Comparison of ENCODE assay signal across 35 cellular contexts in genomic region chr17:14014647-14015046, GRCh38. TPM values are rescaled to one million over a fixed set of nuclear protein-coding genes. Genes with fewer than 3 reads are reported as not detected.
DNase-seq lines count a peak whose midpoint lies in the region; ATAC-seq and TF ChIP-seq lines count a peak whose summit lies in the region.
"Had no signal": no experiment of that assay in that cellular context is flagged by ENCODE, and none has a peak within 500 bp of the region (broad histone marks: within the 10 kb centered on the region; RNA-seq: fewer than 3 reads in every experiment).

No MANE protein-coding gene starts in this region.

- H3K4me2 ChIP-seq in mesendoderm (ENCODE audit: low read length), result no peak overlapping the region
- H3K4me2 ChIP-seq: KMS-11, smooth muscle cell had no signal

- ATAC-seq in esophagus mucosa, result peak; percentile 75
- ATAC-seq in heart right ventricle, result no peak
- no peak for ATAC-seq in GM18519 (IDR thresholded peaks at IDR 0.05; ENCODE audit: low FRiP score, unreplicated experiment)
- ATAC-seq: gastrocnemius medialis, left colon had no signal

- CTCF ChIA-PET in A673 (lab: Charles Lee), result no interaction called here

- no CpG with 5 or more reads among the region's 6 CpGs for WGBS in mesendoderm (ENCODE audit: extremely low coverage, insufficient coverage, low lambda C conversion rate)
- WGBS in heart right ventricle, 2 donors, result 68 to 93% methylated on average over 6 of the region's 6 CpGs

- no peaks in the 10 kb centered on the region for H3K4me1 ChIP-seq in A673 (ENCODE audit: insufficient read depth, low read length, poor library complexity, severe bottlenecking)
- H3K4me1 ChIP-seq in mesendoderm (ENCODE audit: control insufficient read depth, low read depth, low read length), result no peaks in the 10 kb centered on the region
- H3K4me1 ChIP-seq in heart right ventricle, result peaks cover 0 to 8% (median 0%) of the 10 kb centered on the region in 9 donors
- H3K4me1 ChIP-seq: colonic mucosa, parathyroid adenoma, SJCRH30, testis had no signal

- H2BK120ac ChIP-seq in mesendoderm (ENCODE audit: low read depth, low read length), result no peak overlapping the region

- H2BK5ac ChIP-seq in mesendoderm (ENCODE audit: low read length), result no peak overlapping the region

- POLR2A ChIA-PET in A673 (lab: Charles Lee; ENCODE audit: low non-redundant PET), result no interaction called here

- H3K18ac ChIP-seq in mesendoderm (ENCODE audit: low read length), result no peak overlapping the region

- H3K4ac ChIP-seq in mesendoderm (ENCODE audit: low read depth, low read length), result no peak overlapping the region

- TF ChIP-seq CTCF in A673 (conservative IDR thresholded peaks at IDR 0.05; ENCODE audit: low read depth, low read length) (no peak), heart right ventricle (IDR thresholded peaks at IDR 0.05) (no peak)

- H3K27me3 ChIP-seq in A673 (replicated peaks; ENCODE audit: insufficient read depth, low read depth, low read length, poor library complexity) (no peaks in the 10 kb centered on the region), mesendoderm (ENCODE audit: insufficient read depth, low read length, poor library complexity) (no peaks in the 10 kb centered on the region), heart right ventricle (peaks cover 0 to 17% (median 6%) of the 10 kb centered on the region in 7 donors)
- H3K27me3 ChIP-seq: colonic mucosa, neural progenitor cell, SJCRH30, testis had no signal

- H3K56ac ChIP-seq in mesendoderm (ENCODE audit: low read length), result no peak overlapping the region

- no peak overlapping the region for H3K27ac ChIP-seq in A673 (ENCODE audit: low read depth, low read length, poor library complexity, severe bottlenecking)
- no peak overlapping the region for H3K27ac ChIP-seq in mesendoderm (ENCODE audit: low read depth, low read length)
- H3K27ac ChIP-seq in heart right ventricle, result no peak overlapping the region
- H3K27ac ChIP-seq: cardiac muscle cell, colonic mucosa, gastrocnemius medialis, KMS-11, parathyroid adenoma, SJCRH30, testis had no signal

- H2BK15ac ChIP-seq in mesendoderm (replicated peaks; ENCODE audit: low read depth), result no peak overlapping the region

- no peak overlapping the region for H4K5ac ChIP-seq in mesendoderm (ENCODE audit: low read length)

- no peak for DNase-seq in A673 (ENCODE audit: low spot score)
- DNase-seq in LHCN-M2 (ENCODE audit: low read depth), result peak; percentile 66
- no peak for DNase-seq in mesendoderm
- DNase-seq in activated CD4-positive, CD25-positive, alpha-beta regulatory T cell (lab: John Stamatoyannopoulos, UW), result no peak
- no peak for DNase-seq in activated CD4-positive, alpha-beta T cell treated with anti-CD3 and anti-CD28 coated beads, Interleukin-2, amount 50 U/mL, for 48 hours
- DNase-seq in heart right ventricle, result no peak
- DNase-seq: 8988T; activated CD4-positive, alpha-beta T cell treated with anti-CD3 and anti-CD28 coated beads for 4 hours; activated CD8-positive, alpha-beta memory T cell treated with anti-CD3 and anti-CD28 coated beads for 24 hours; activated naive CD4-positive, alpha-beta T cell treated with anti-CD3 and anti-CD28 coated beads, Interleukin-2, amount 50 U/mL, for 16 hours; activated T-cell treated with anti-CD3 and anti-CD28 coated beads for 4 hours; CD4-positive, alpha-beta memory T cell; colonic mucosa; DMS 273 treated with DMSO at 0.1 percent for 48 hours; effector CD4-positive, alpha-beta T cell; gastrocnemius medialis; HCEC 1CT; hippocampal formation; left colon; MV-4-11; NCI-H1436 treated with DMSO at 0.1 percent for 48 hours; NCI-H2107; NCI-H446 treated with DMSO at 0.1 percent for 48 hours; NCI-H774; stimulated activated naive CD4-positive, alpha-beta T cell treated with Interleukin-2 at 50 U/mL for 16 hours; SW 1271; testis had no signal

- H3K4me3 ChIP-seq in A673 (ENCODE audit: low read depth, low read length, poor library complexity, severe bottlenecking) (peak overlapping the region; percentile 16), mesendoderm (ENCODE audit: low read length) (no peak overlapping the region), heart right ventricle (no peak overlapping the region)
- H3K4me3 ChIP-seq: cardiac muscle cell, colonic mucosa, neural progenitor cell, SJCRH30, smooth muscle cell, testis had no signal

- no peak overlapping the region for H4K8ac ChIP-seq in mesendoderm (ENCODE audit: low read depth, low read length)

- H3K9me3 ChIP-seq in A673 (ENCODE audit: low read depth, low read length, poor library complexity, severe bottlenecking), result no peaks in the 10 kb centered on the region
- H3K9me3 ChIP-seq in heart right ventricle, result no peaks in the 10 kb centered on the region
- H3K9me3 ChIP-seq: colonic mucosa, gastrocnemius medialis, SJCRH30, testis had no signal

- no peaks in the 10 kb centered on the region for H3K79me1 ChIP-seq in mesendoderm (ENCODE audit: low read length)

- H3K79me2 ChIP-seq in mesendoderm (ENCODE audit: control insufficient read depth, insufficient read depth, low read length), result no peaks in the 10 kb centered on the region
- H3K79me2 ChIP-seq: parathyroid adenoma had no signal

- peak overlapping the region; percentile 45 for H3K23ac ChIP-seq in mesendoderm (ENCODE audit: low read length)

- H3K9ac ChIP-seq in mesendoderm (ENCODE audit: low read length), result no peak overlapping the region
- H3K9ac ChIP-seq: KMS-11, neural progenitor cell, parathyroid adenoma had no signal

- H3K36me3 ChIP-seq in A673 (ENCODE audit: insufficient read depth, low read length, poor library complexity, severe bottlenecking) (no peaks in the 10 kb centered on the region), mesendoderm (ENCODE audit: control insufficient read depth, insufficient read depth, low read length) (no peaks in the 10 kb centered on the region), heart right ventricle (no peaks in the 10 kb centered on the region)
- H3K36me3 ChIP-seq: cardiac muscle cell, colonic mucosa, gastrocnemius medialis, neural progenitor cell, SJCRH30 had no signal

- no peak overlapping the region for H2AK5ac ChIP-seq in mesendoderm (ENCODE audit: low read length)

- no TSS peak for BruUV-seq in A673 (replicated peaks; lab: Mats Ljungman, UMichigan)

- intact Hi-C loops in A673 (cut with micrococcal nuclease; ENCODE audit: unreplicated experiment), result loop anchor here (10.0 kb wide), 1 partner anchor 290 kb away; the partner anchor contains the start of gene HS3ST3B1
- intact Hi-C loops in heart right ventricle (cut with DNase I), result no loop called here

RNA-seq across cellular contexts. Expression of gene COX10, which starts 54.7 kb away (rescaled TPM):
- total RNA-seq in A673 (2021), result 19.1 and 20.0 TPM in 2 replicates
- total RNA-seq in LHCN-M2 (2014; rRNA removed), result 17.8 and 20.8 TPM in 2 replicates
- 5.6 TPM for polyA plus RNA-seq in LHCN-M2 (2012)
- 19.0 TPM for total RNA-seq in esophagus mucosa
- polyA plus RNA-seq in mesendoderm (2013, experiment 1 of 2), result 15.3 TPM
- 16.2 TPM for polyA plus RNA-seq in mesendoderm (2013, experiment 2 of 2)
- 10 to 100 TPM; 40.5 to 73.1 (median 58.6) TPM for total RNA-seq in heart right ventricle
- 10 to 100 TPM; 18.7 to 27.5 TPM for polyA plus RNA-seq in heart right ventricle
